In the genomic region with DNA sequence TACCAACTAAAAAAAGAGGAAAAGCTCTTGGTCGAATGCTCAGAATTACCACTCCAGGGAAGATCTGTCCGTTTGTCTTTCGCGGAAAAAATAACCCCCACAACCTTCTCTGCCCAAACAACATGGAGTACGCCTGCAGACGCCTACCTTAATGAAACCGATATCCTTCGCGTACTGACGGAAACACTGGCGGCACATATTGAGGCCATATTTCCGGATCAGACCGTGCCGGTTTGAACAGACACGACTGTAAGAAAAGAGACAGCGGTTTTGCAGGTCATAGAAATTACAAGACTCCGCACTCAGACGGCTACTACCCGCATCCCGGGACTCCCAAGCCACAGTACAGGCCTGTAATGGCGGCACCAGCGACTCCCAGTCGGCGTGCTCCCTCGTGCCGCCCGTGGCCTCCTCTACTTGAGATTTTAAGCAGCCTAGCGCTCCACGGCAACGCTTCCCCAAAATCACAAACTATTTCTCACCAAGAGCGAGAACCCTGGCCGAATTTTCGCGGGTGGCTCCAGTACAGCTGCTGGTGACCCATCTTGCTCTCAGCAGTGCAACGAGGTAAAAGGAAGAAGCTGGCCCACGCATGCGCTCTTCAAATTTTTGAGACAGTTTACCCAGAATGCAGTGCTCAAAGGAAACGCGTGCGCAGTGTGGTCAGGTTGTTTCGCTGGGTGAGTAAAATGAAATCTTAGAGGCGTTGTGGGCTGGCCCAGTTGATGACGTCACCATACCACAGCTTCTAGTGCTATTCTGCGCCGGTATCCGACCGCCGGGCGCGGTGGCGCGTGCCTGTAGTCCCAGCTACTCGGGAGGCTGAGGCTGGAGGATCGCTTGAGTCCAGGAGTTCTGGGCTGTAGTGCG, we compare ENCODE assay signal across 8 cellular contexts. TPM values are rescaled to one million over a fixed set of nuclear protein-coding genes. Genes with fewer than 3 reads are reported as not detected.
A peak's percentile ranks its signal among the peaks of the same experiment; 100 is the strongest.
DNase-seq lines count a peak whose midpoint lies in the region; ATAC-seq and TF ChIP-seq lines count a peak whose summit lies in the region.

A gene (minus strand): TSS at position 578 of the 870 bp plus-strand sequence. CDS start 34 bp downstream, at position 544.

- H3K4me1 ChIP-seq in heart right ventricle (peaks cover 4 to 43% (median 20%) of the 10 kb centered on the region in 9 donors), upper lobe of left lung (peaks cover 26 to 33% (median 32%) of the 10 kb centered on the region in 4 donors)

- in situ Hi-C loops in GM13976 (cut with MboI; ENCODE audit: low sequenced_read_pairs, unreplicated experiment) = no loop called here

- intact Hi-C loops in T-helper 1 cell treated with Interleukin-12 subunit alpha and Interleukin-12 subunit beta and Interleukin-4 antibody, amounts not matched to agents 30 ng/mL and 1 ng/mL, for 36 hours (cut with micrococcal nuclease) = loop anchor here (1.0 to 5.0 kb wide), 15 partner anchors 12 to 1656 kb away; a partner anchor contains a TSS
- intact Hi-C loops in heart right ventricle (cut with DNase I) (no loop called here), posterior cingulate gyrus (cut with DNase I) (loop anchor here (2.0 kb wide), 1 partner anchor 35 kb away; a partner anchor contains a TSS)

- TF ChIP-seq CTCF in GM13976 (IDR thresholded peaks at IDR 0.05; ENCODE audit: borderline replicate concordance, control extremely low read depth, extremely low read depth, insufficient read depth, missing control alignments) = no peak
- TF ChIP-seq CTCF in heart right ventricle (IDR thresholded peaks at IDR 0.05) = no peak
- TF ChIP-seq CTCF in upper lobe of left lung (IDR thresholded peaks at IDR 0.05) = no peak

- peak within 1 kb of the TSS; percentile 84 to 97 (median 93) for H3K27ac ChIP-seq in heart right ventricle
- peak within 1 kb of the TSS; percentile 92 to 95 (median 94) for H3K27ac ChIP-seq in upper lobe of left lung

- 0% methylated on average over 53 to 54 of the region's 55 CpGs for WGBS in heart right ventricle, 2 donors
- 0% methylated on average over 26 to 53 of the region's 55 CpGs for WGBS in upper lobe of left lung, 2 donors

- H3K9me3 ChIP-seq in heart right ventricle (no peaks in the 10 kb centered on the region), upper lobe of left lung (no peaks in the 10 kb centered on the region)

- DNase-seq in GM13976 (ENCODE audit: low spot score) = peak; percentile 93
- DNase-seq in NCI-H146 treated with DMSO at 0.1 percent for 48 hours (lab: John Stamatoyannopoulos, UW; ENCODE audit: unreplicated experiment) = peak; percentile 98
- DNase-seq in amniotic epithelial cell (ENCODE audit: low read depth) = peak; percentile 99
- DNase-seq in heart right ventricle = peak; percentile 95 to 98
- DNase-seq in posterior cingulate gyrus = peak; percentile 88 to 99 (median 94)
- DNase-seq in upper lobe of left lung = peak; percentile 97 to 98

- peak; percentile 84 for ATAC-seq in HG02870 (IDR thresholded peaks at IDR 0.05; ENCODE audit: unreplicated experiment)
- ATAC-seq in heart right ventricle = peak; percentile 97 to 99 (median 98)
- ATAC-seq in upper lobe of left lung (ENCODE audit: low FRiP score in 2 of 2) = peak; percentile 98

- H3K4me3 ChIP-seq in heart right ventricle (peak within 1 kb of the TSS; percentile 77 to 99 (median 90)), upper lobe of left lung (peak within 1 kb of the TSS; percentile 72 to 83 (median 77))

- TF ChIP-seq EP300 in upper lobe of left lung (IDR thresholded peaks at IDR 0.05) = peak in 1 of 4 donors; percentile 14

- H3K27me3 ChIP-seq in heart right ventricle (no peaks in the 10 kb centered on the region), upper lobe of left lung (no peaks in the 10 kb centered on the region)

- TF ChIP-seq POLR2A in upper lobe of left lung (IDR thresholded peaks at IDR 0.05) = peak in 3 of 4 donors; percentile 79 to 96 (median 95)

- H3K36me3 ChIP-seq in heart right ventricle = peaks cover 0 to 35% (median 8%) of the 10 kb centered on the region in 9 donors
- peaks cover 0 to 31% (median 14%) of the 10 kb centered on the region in 4 donors for H3K36me3 ChIP-seq in upper lobe of left lung

RNA-seq across cellular contexts. Expression of the gene that starts here (rescaled TPM):
- total RNA-seq in T-helper 1 cell treated with Interleukin-12 subunit alpha and Interleukin-12 subunit beta and Interleukin-4 antibody, amounts not matched to agents 30 ng/mL and 1 ng/mL, for 36 hours = 1,725 and 1,787 TPM in 2 replicates
- 100 to 1,000 TPM; 619 to 959 (median 708) TPM for total RNA-seq in heart right ventricle
- polyA plus RNA-seq in heart right ventricle = 1,000 to 10,000 TPM; 1,122 to 2,979 TPM
- 1,000 to 10,000 TPM in 4 of 6 donors, 100 to 1,000 TPM in 2; 308 to 5,471 (median 1,242) TPM for total RNA-seq in upper lobe of left lung

Comparison
In these comparisons a context has a peak if more than half of its experiments do, and no peak if none do; other contexts are left out.
1. Peak in every context shown above with its lines: DNase-seq, ATAC-seq, H3K4me3 ChIP-seq and H3K27ac ChIP-seq.
2. intact Hi-C loops: an anchor here in T-helper 1 cell treated with Interleukin-12 subunit alpha and Interleukin-12 subunit beta and Interleukin-4 antibody, amounts not matched to agents 30 ng/mL and 1 ng/mL, for 36 hours (1.0 to 5.0 kb wide) and posterior cingulate gyrus (2.0 kb wide); none called in heart right ventricle.